ENCODE assay signal across 28 cellular contexts in the genomic region with DNA sequence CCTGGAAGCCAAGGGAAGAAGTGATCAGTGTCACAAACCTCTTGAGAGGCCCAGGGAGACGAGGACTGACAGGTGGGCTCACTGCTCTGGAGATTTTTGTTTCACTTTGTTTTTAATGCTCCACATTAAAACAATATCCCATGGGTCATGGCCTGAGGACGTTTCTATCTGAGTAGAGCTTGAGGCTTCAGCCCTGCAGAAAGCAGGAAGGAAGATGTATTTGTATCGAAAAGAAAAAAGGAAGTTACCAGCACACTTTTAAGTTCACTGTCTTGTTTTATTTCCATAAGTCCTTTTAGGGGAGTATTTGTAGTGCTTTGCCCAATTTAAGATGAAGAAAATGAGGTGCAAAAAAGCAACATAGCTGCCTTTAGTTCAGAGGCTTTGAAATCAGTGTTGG.
DNase-seq lines count a peak whose midpoint lies in the region; ATAC-seq and TF ChIP-seq lines count a peak whose summit lies in the region.
"Had no signal": no experiment of that assay in that cellular context is flagged by ENCODE, and none has a peak within 500 bp of the region (broad histone marks: within the 10 kb centered on the region; RNA-seq: fewer than 3 reads in every experiment).

No MANE protein-coding gene starts in this region.

- peaks cover 30% of the 10 kb centered on the region for H3K4me1 Mint-ChIP-seq in activated B cell treated with CpG ODN at 0.5 μM for 24 hours
- H3K4me1 Mint-ChIP-seq: activated T-helper 17 cell treated with anti-CD3 and anti-CD28 coated beads, Interleukin-2, amount 50 U/mL, for 72 hours had no signal

- no peak overlapping the region for H3K27ac ChIP-seq in vagina
- H3K27ac ChIP-seq: brain microvascular endothelial cell, HL-60, left lung, neutrophil, right lobe of liver had no signal

- peaks cover 13% of the 10 kb centered on the region for H3K9me3 Mint-ChIP-seq in activated B cell treated with CpG ODN at 0.5 μM for 24 hours

- no peak overlapping the region for H3K4me3 Mint-ChIP-seq in activated B cell treated with CpG ODN at 0.5 μM for 24 hours
- H3K4me3 Mint-ChIP-seq: activated CD8-positive, alpha-beta T cell treated with anti-CD3 and anti-CD28 coated beads for 36 hours; activated T-helper 17 cell treated with anti-CD3 and anti-CD28 coated beads, Interleukin-2, amount 50 U/mL, for 72 hours; type B pancreatic cell had no signal

- H3K27ac Mint-ChIP-seq in activated B cell treated with CpG ODN at 0.5 μM for 24 hours, result peak overlapping the region; percentile 27
- H3K27ac Mint-ChIP-seq: activated CD8-positive, alpha-beta T cell treated with anti-CD3 and anti-CD28 coated beads for 36 hours; activated T-helper 17 cell treated with anti-CD3 and anti-CD28 coated beads, Interleukin-2, amount 50 U/mL, for 72 hours; progenitor cell of endocrine pancreas; type B pancreatic cell had no signal

- H3K27me3 ChIP-seq in vagina, result no peaks in the 10 kb centered on the region
- H3K27me3 ChIP-seq: brain microvascular endothelial cell, left lung, neutrophil, right lobe of liver had no signal

- no peak for TF ChIP-seq CTCF in GM12865 (IDR thresholded peaks at IDR 0.05; ENCODE audit: insufficient read depth, low read depth, low read length, missing control alignments)
- no peak for TF ChIP-seq CTCF in NB4 (IDR thresholded peaks at IDR 0.05; ENCODE audit: low read depth, low read length)
- no peak for TF ChIP-seq CTCF in activated B cell treated with CpG ODN at 0.5 μM for 24 hours (IDR thresholded peaks at IDR 0.05)
- TF ChIP-seq CTCF in vagina (IDR thresholded peaks at IDR 0.05), result no peak

- no peaks in the 10 kb centered on the region for H3K36me3 ChIP-seq in vagina
- H3K36me3 ChIP-seq: brain microvascular endothelial cell, left lung, neutrophil, right lobe of liver had no signal

- H3K4me3 ChIP-seq in GM12865 (ENCODE audit: low read depth, low read length) (no peak overlapping the region), NB4 (ENCODE audit: low read depth, low read length) (no peak overlapping the region), vagina (no peak overlapping the region)
- H3K4me3 ChIP-seq: left lung, right lobe of liver had no signal

- CTCF ChIA-PET in activated B cell treated with CpG ODN at 0.5 μM for 24 hours (lab: Charles Lee), result no interaction called here

- DNase-seq in GM12865 (ENCODE audit: low read depth), result peak; percentile 63
- peak; percentile 10 for DNase-seq in NB4 (ENCODE audit: low read depth)
- no peak for DNase-seq in activated B cell treated with CpG ODN at 0.5 μM for 24 hours
- DNase-seq in vagina (ENCODE audit: extremely low spot score in 2 of 2), result no peak
- DNase-seq in activated CD4-positive, CD25-positive, alpha-beta regulatory T cell (lab: John Stamatoyannopoulos, UW), result no peak
- DNase-seq in NCI-H1092 (lab: John Stamatoyannopoulos, UW), result no peak
- DNase-seq in NCI-H1436 (lab: John Stamatoyannopoulos, UW), result no peak
- DNase-seq: activated CD8-positive, alpha-beta T cell treated with anti-CD3 and anti-CD28 coated beads for 36 hours; activated naive CD4-positive, alpha-beta T cell treated with anti-CD3 and anti-CD28 coated beads, Interleukin-2, amount 50 U/mL, for 16 hours; amniotic stem cell; brain microvascular endothelial cell; GDM1; left lung; mesendoderm; NCI-H1105; NCI-H2029; NCI-H748 treated with DMSO at 0.1 percent for 48 hours; right lobe of liver; SHP77; stimulated activated CD4-positive, alpha-beta T cell treated with anti-CD3 and anti-CD28 coated beads, Interleukin-2, amount 100 ng/mL, for 48 hours had no signal

- POLR2A ChIA-PET in activated B cell treated with CpG ODN at 0.5 μM for 24 hours (lab: Charles Lee), result no interaction called here

- intact Hi-C loops in activated B cell treated with CpG ODN at 0.5 μM for 24 hours (cut with micrococcal nuclease) (no loop called here), vagina (cut with DNase I) (no loop called here)

- no peaks in the 10 kb centered on the region for H3K27me3 Mint-ChIP-seq in activated B cell treated with CpG ODN at 0.5 μM for 24 hours
- H3K27me3 Mint-ChIP-seq: type B pancreatic cell had no signal

- no peaks in the 10 kb centered on the region for H3K9me3 ChIP-seq in vagina
- H3K9me3 ChIP-seq: neutrophil, right lobe of liver had no signal

- TF ChIP-seq POLR2A in NB4 (IDR thresholded peaks at IDR 0.05; ENCODE audit: extremely low read depth, insufficient read length), result no peak
- no peak for TF ChIP-seq POLR2A in vagina (IDR thresholded peaks at IDR 0.05)

- H3K4me1 ChIP-seq in vagina, result no peaks in the 10 kb centered on the region
- H3K4me1 ChIP-seq: Caco-2, left lung, right lobe of liver had no signal

- ATAC-seq in GM21390 (IDR thresholded peaks at IDR 0.05; ENCODE audit: unreplicated experiment), result peak; percentile 35
- no peak for ATAC-seq in activated B cell treated with CpG ODN at 0.5 μM for 24 hours (ENCODE audit: low read depth)
- ATAC-seq: activated CD4-positive, CD25-positive, alpha-beta regulatory T cell treated with anti-CD3 and anti-CD28 coated beads, Interleukin-2, amount 50 U/mL, for 24 hours; activated CD8-positive, alpha-beta T cell treated with anti-CD3 and anti-CD28 coated beads for 36 hours; activated T-helper 17 cell treated with anti-CD3 and anti-CD28 coated beads, Interleukin-2, amount 50 U/mL, for 72 hours; left lung; right lobe of liver had no signal

- H3K36me3 Mint-ChIP-seq in activated B cell treated with CpG ODN at 0.5 μM for 24 hours (ENCODE audit: low read depth), result no peaks in the 10 kb centered on the region
- H3K36me3 Mint-ChIP-seq: type B pancreatic cell had no signal

Comparison
In these comparisons a context has a peak if more than half of its experiments do, and no peak if none do; other contexts are left out.
1. DNase-seq: peak in GM12865 (single experiment) and NB4 (single experiment); none in activated B cell treated with CpG ODN at 0.5 μM for 24 hours (single experiment), vagina (0 of 2), activated CD4-positive, CD25-positive, alpha-beta regulatory T cell (0 of 4), NCI-H1092 (single experiment) and NCI-H1436 (single experiment).